24 cellular contexts compared by ENCODE assay signal in genomic region chr2:54021702-54022101, GRCh38.
"Had no signal": no experiment of that assay in that cellular context is flagged by ENCODE, and none has a peak within 500 bp of the region (broad histone marks: within the 10 kb centered on the region; RNA-seq: fewer than 3 reads in every experiment).

No MANE protein-coding gene starts in this region.

- H3K4me3 ChIP-seq: colonic mucosa, left lung, lower lobe of right lung, ovary, psoas muscle, right lobe of liver, spleen, testis, transverse colon, upper lobe of right lung, uterus had no signal

- H3K27ac ChIP-seq: colonic mucosa, epithelial cell of prostate, left lung, lower lobe of right lung, ovary, psoas muscle, right lobe of liver, testis, upper lobe of right lung, uterus had no signal

- H3K36me3 ChIP-seq: colonic mucosa, left lung, lower lobe of right lung, ovary, transverse colon, upper lobe of right lung, uterus had no signal

- H3K4me1 ChIP-seq: colonic mucosa, left lung, lower lobe of right lung, psoas muscle, right lobe of liver, spleen, testis, transverse colon, upper lobe of right lung, uterus had no signal

- H3K9me3 ChIP-seq: colonic mucosa, ovary, testis, uterus had no signal

- DNase-seq: colonic mucosa; effector CD8-positive, alpha-beta T cell; endodermal cell; foreskin fibroblast; glutamatergic neuron; left lung; lower lobe of right lung; natural killer cell; occipital lobe; ovary; posterior cingulate gyrus; psoas muscle; right lobe of liver; spleen; stimulated activated CD4-positive, alpha-beta T cell treated with anti-CD3 and anti-CD28 coated beads, Interleukin-4, amount 100 ng/mL, for 4 hours; stimulated activated naive CD8-positive, alpha-beta T cell treated with anti-CD3 and anti-CD28 coated beads, Interleukin-15, Interleukin-2, amounts not matched to agents 100 U/mL and 50 U/mL, for 24 hours; substantia nigra; testis; transverse colon; upper lobe of right lung; uterus had no signal

- H3K27me3 ChIP-seq: colonic mucosa, left lung, ovary, right lobe of liver, spleen, testis, transverse colon, upper lobe of right lung, uterus had no signal

- ATAC-seq: esophagus mucosa; left lung; lower lobe of right lung; natural killer cell; right lobe of liver; stimulated activated memory B cell treated with anti-CD40 and anti-IgM and Interleukin-4, amounts not matched to agents 10 μg/mL and 1 μg/mL and 100 μg/mL, for 72 hours; stimulated activated naive CD8-positive, alpha-beta T cell treated with anti-CD3 and anti-CD28 coated beads, Interleukin-15, Interleukin-2, amounts not matched to agents 100 U/mL and 50 U/mL, for 24 hours; upper lobe of right lung had no signal
